10 cellular contexts compared by ENCODE assay signal in the genomic region with DNA sequence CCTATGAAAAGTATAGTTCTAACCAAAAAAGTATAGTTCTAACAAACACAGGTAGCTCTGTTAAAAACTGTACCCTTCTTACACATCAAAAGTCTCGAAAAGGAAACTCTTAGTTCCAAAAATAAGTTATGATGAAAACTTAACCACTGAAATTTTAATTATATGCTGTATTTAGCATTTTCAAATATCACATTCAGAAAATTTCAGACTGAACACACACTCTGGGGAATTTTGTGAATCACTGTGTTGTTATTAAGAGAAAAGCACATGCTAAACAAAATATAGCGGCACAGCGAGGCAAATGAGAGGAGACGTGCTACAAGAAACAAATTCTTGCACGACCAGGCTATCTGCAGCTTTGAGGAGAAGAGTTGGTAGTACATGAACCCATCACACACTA. TPM values are rescaled to one million over a fixed set of nuclear protein-coding genes. Genes with fewer than 3 reads are reported as not detected.
DNase-seq lines count a peak whose midpoint lies in the region; ATAC-seq and TF ChIP-seq lines count a peak whose summit lies in the region.
"Had no signal": no experiment of that assay in that cellular context is flagged by ENCODE, and none has a peak within 500 bp of the region (broad histone marks: within the 10 kb centered on the region; RNA-seq: fewer than 3 reads in every experiment).

No MANE protein-coding gene starts in this region.

- intact Hi-C loops in right lobe of liver (cut with DNase I) = no loop called here

- TF ChIP-seq POLR2A in right lobe of liver (IDR thresholded peaks at IDR 0.05) = no peak

- H3K36me3 ChIP-seq in GM06990 (ENCODE audit: control insufficient read depth, insufficient read depth, low read length) (no peaks in the 10 kb centered on the region), KOPT-K1 (ENCODE audit: insufficient read depth, low read length) (no peaks in the 10 kb centered on the region), SK-N-SH (replicated peaks in 1 of 2; ENCODE audit: control insufficient read depth in 1 of 2, insufficient read depth in 2 of 2, low read length in 1 of 2) (no peaks in the 10 kb centered on the region), right lobe of liver (no peaks in the 10 kb centered on the region)
- H3K36me3 ChIP-seq: upper lobe of left lung had no signal

- no peak overlapping the region for H3K9ac ChIP-seq in SK-N-SH

- TF ChIP-seq EP300 in SK-N-SH (IDR thresholded peaks at IDR 0.05; ENCODE audit: borderline replicate concordance in 1 of 2, low read depth in 1 of 2, low read length in 1 of 2) = no peak

- H3K27me3 ChIP-seq in GM06990 (replicated peaks; ENCODE audit: control insufficient read depth, insufficient read depth, low read length) = no peaks in the 10 kb centered on the region; the same call in 1 of the 2 replicates
- H3K27me3 ChIP-seq in SK-N-SH (ENCODE audit: insufficient read depth) = no peaks in the 10 kb centered on the region
- H3K27me3 ChIP-seq in right lobe of liver = no peaks in the 10 kb centered on the region
- H3K27me3 ChIP-seq: upper lobe of left lung had no signal

- H3K4me3 ChIP-seq in GM06990 (replicated peaks; ENCODE audit: low read depth, low read length) (peak overlapping the region; percentile 42), SK-N-SH (ENCODE audit: low read depth in 2 of 2, low read length in 1 of 2) (no peak overlapping the region), right lobe of liver (no peak overlapping the region)
- H3K4me3 ChIP-seq: upper lobe of left lung had no signal

- H3K9me3 ChIP-seq in KOPT-K1 (ENCODE audit: insufficient read depth, low read length, poor library complexity, severe bottlenecking) (no peaks in the 10 kb centered on the region), SK-N-SH (no peaks in the 10 kb centered on the region), right lobe of liver (no peaks in the 10 kb centered on the region)
- H3K9me3 ChIP-seq: upper lobe of left lung had no signal

- H3K4me1 ChIP-seq in SK-N-SH (ENCODE audit: control insufficient read depth in 1 of 2, insufficient read depth in 2 of 2, low read depth in 1 of 2, low read length in 1 of 2) (peaks cover 7 to 8% of the 10 kb centered on the region in 2 experiments; a peak in 3 of 4 replicates), right lobe of liver (no peaks in the 10 kb centered on the region)

- CTCF ChIA-PET in SK-N-SH (lab: Yijun Ruan, JAX) = interaction anchor here (1.5 kb wide), 1 partner anchor 12 kb away, joined by 3 read pairs; no protein-coding TSS in a partner anchor

- 72% methylated on average over 5 of the region's 5 CpGs for WGBS in SK-N-SH (ENCODE audit: low lambda C conversion rate)
- 77% methylated on average over 5 of the region's 5 CpGs for WGBS in right lobe of liver (ENCODE audit: insufficient coverage, low coverage, low lambda C conversion rate, missing lambda C conversion rate)

- no peak for TF ChIP-seq CTCF in GM06990 (IDR thresholded peaks at IDR 0.05; ENCODE audit: insufficient read depth, low read length, poor library complexity, severe bottlenecking)
- TF ChIP-seq CTCF in SK-N-SH (IDR thresholded peaks at IDR 0.05) = no peak
- TF ChIP-seq CTCF in right lobe of liver (IDR thresholded peaks at IDR 0.05) = no peak

- H3K27ac ChIP-seq in KOPT-K1 (ENCODE audit: low read depth, low read length, poor library complexity, severe bottlenecking) = peak overlapping the region; percentile 46
- H3K27ac ChIP-seq in SK-N-SH (ENCODE audit: low read depth in 2 of 2, low read length in 1 of 2) = no peak overlapping the region
- H3K27ac ChIP-seq in right lobe of liver = no peak overlapping the region

- peak; percentile 66 for DNase-seq in GM06990 (ENCODE audit: extremely low read depth, insufficient read length)
- DNase-seq in fibroblast of gingiva (ENCODE audit: low read depth) = peak; percentile 55
- DNase-seq in NCI-H1105 treated with DMSO at 0.1 percent for 48 hours (lab: John Stamatoyannopoulos, UW) = no peak
- no peak for DNase-seq in SK-N-SH
- no peak for DNase-seq in right lobe of liver
- no peak for DNase-seq in RPMI8226
- DNase-seq: NCI-H526 treated with DMSO at 0.1 percent for 48 hours, upper lobe of left lung had no signal

- no peak overlapping the region for H2AFZ ChIP-seq in SK-N-SH (ENCODE audit: low read depth)

- TF ChIP-seq RAD21 in SK-N-SH (IDR thresholded peaks at IDR 0.05; ENCODE audit: low read length) = no peak

- H3F3A ChIP-seq in SK-N-SH (replicated peaks; ENCODE audit: insufficient read depth) = no peaks in the 10 kb centered on the region

- POLR2A ChIA-PET in SK-N-SH (lab: Yijun Ruan, JAX) = no interaction called here

- H4K20me1 ChIP-seq in SK-N-SH (ENCODE audit: insufficient read depth) = no peaks in the 10 kb centered on the region

- no peaks in the 10 kb centered on the region for H3K79me2 ChIP-seq in SK-N-SH (ENCODE audit: insufficient read depth)

- ATAC-seq in GM21360 (IDR thresholded peaks at IDR 0.05; ENCODE audit: unreplicated experiment) (peak; percentile 31), right lobe of liver (no peak)

- no peaks in the 10 kb centered on the region for H3K9me2 ChIP-seq in SK-N-SH

- H3K4me2 ChIP-seq in SK-N-SH = no peak overlapping the region

TF ChIP-seq in SK-N-SH, 30 proteins besides CTCF, POLR2A, EP300 and RAD21:
- TF ChIP-seq, protein P1, sequence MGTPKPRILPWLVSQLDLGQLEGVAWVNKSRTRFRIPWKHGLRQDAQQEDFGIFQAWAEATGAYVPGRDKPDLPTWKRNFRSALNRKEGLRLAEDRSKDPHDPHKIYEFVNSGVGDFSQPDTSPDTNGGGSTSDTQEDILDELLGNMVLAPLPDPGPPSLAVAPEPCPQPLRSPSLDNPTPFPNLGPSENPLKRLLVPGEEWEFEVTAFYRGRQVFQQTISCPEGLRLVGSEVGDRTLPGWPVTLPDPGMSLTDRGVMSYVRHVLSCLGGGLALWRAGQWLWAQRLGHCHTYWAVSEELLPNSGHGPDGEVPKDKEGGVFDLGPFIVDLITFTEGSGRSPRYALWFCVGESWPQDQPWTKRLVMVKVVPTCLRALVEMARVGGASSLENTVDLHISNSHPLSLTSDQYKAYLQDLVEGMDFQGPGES (IDR thresholded peaks at IDR 0.05; ENCODE audit: low read depth, low read length) = no peak
- TF ChIP-seq RCOR1 (IDR thresholded peaks at IDR 0.05; ENCODE audit: low read length) (no peak), RXRA (IDR thresholded peaks at IDR 0.05; ENCODE audit: borderline replicate concordance, low read depth) (no peak), NFIC (IDR thresholded peaks at IDR 0.05; ENCODE audit: borderline replicate concordance) (no peak), SIN3A (IDR thresholded peaks at IDR 0.05; ENCODE audit: borderline replicate concordance, low read depth, low read length) (no peak), POLR2AphosphoS5 (IDR thresholded peaks at IDR 0.05; ENCODE audit: low read depth, low read length) (no peak), ELF1 (IDR thresholded peaks at IDR 0.05) (no peak)

RNA-seq across cellular contexts. Expression of gene VAV3, which starts 30.4 kb away (rescaled TPM):
- 0.02 TPM in 1 of 2 replicates, not detected in the other for polyA plus RNA-seq in SK-N-SH (2012; rRNA removed)
- polyA plus RNA-seq in SK-N-SH (2012; cell fraction: cytosol; rRNA removed) = 0.01 and 0.07 TPM in 2 replicates
- polyA plus RNA-seq in SK-N-SH (2012; cell fraction: nucleus; rRNA removed) = 0.02 and 0.04 TPM in 2 replicates
- total RNA-seq in right lobe of liver = 1 to 10 TPM in 4 of 6 experiments, under 1 TPM in 2; 0.77 to 3.6 (median 1.5) TPM

Comparison
In these comparisons a context has a peak if more than half of its experiments do, and no peak if none do; other contexts are left out.
1. DNase-seq: peak in GM06990 (single experiment) and fibroblast of gingiva (single experiment); none in NCI-H1105 treated with DMSO at 0.1 percent for 48 hours (single experiment), SK-N-SH (single experiment), right lobe of liver (0 of 3) and RPMI8226 (single experiment).